ENCODE assay signal across 15 cellular contexts in the genomic region with DNA sequence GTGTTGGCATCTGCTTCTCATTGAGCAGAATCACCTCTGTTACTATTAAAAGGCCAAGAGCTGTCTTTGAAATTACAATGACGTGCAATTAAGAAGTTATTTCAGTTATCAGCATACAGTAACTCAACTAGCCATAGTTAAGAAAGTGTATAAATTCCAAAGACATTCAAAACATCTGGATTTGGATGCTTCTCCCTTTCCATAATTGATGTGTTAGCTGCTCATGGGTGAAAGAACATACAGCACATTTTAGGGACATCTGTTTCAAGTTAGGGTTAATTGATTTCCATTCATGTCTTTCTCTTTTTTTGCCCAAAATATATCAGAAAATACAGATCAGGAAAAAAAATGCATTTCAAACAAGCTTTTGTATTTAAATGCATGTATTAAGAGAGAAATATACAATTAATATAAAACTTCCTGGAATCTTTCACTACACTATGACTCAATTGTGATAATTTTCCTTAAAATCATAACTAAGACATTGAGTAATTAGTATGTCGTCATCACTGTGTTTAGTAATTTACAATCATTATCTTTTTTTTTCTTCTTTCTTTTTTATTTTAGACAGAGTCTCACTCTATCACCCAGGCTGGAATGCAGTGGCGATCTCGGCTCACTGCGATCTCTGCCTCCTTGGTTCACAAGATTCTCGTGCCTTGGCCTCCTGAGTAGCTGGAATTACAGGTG.
"Had no signal": no experiment of that assay in that cellular context is flagged by ENCODE, and none has a peak within 500 bp of the region (broad histone marks: within the 10 kb centered on the region; RNA-seq: fewer than 3 reads in every experiment).

No MANE protein-coding gene starts in this region.

- ATAC-seq: activated CD4-positive, alpha-beta T cell treated with anti-CD3 and anti-CD28 coated beads for 36 hours; activated CD8-positive, alpha-beta memory T cell treated with anti-CD3 and anti-CD28 coated beads, Interleukin-2, amount 10 ng/mL, durations not matched to agents 7 days and 5 days; left lobe of liver; pancreas; stimulated activated naive CD8-positive, alpha-beta T cell treated with anti-CD3 and anti-CD28 coated beads, Interleukin-15, amount 100 ng/mL, for 72 hours had no signal

- H3K27ac ChIP-seq: esophagus muscularis mucosa, neural progenitor cell, pancreas, sigmoid colon, spleen had no signal

- DNase-seq: activated CD4-positive, alpha-beta memory T cell treated with anti-CD3 and anti-CD28 coated beads for 36 hours; activated CD4-positive, alpha-beta T cell treated with anti-CD3 and anti-CD28 coated beads for 36 hours; activated CD8-positive, alpha-beta memory T cell treated with anti-CD3 and anti-CD28 coated beads, Interleukin-2, amount 10 ng/mL, durations not matched to agents 7 days and 5 days; activated naive CD4-positive, alpha-beta T cell treated with anti-CD3 and anti-CD28 coated beads, Interleukin-2, amount 10 ng/mL, durations not matched to agents 7 days and 5 days; activated T-cell treated with anti-CD3 and anti-CD28 coated beads, Interleukin-2, amount 50 U/mL, for 1 hour; caudate nucleus; islet precursor cell; pancreas; sigmoid colon; spleen; stimulated activated naive CD8-positive, alpha-beta T cell treated with anti-CD3 and anti-CD28 coated beads, Interleukin-15, amount 100 ng/mL, for 72 hours; T-helper 2 cell had no signal

- H3K27me3 ChIP-seq: esophagus muscularis mucosa, neural progenitor cell, pancreas, sigmoid colon, spleen had no signal

- H3K4me3 ChIP-seq: esophagus muscularis mucosa, neural progenitor cell, pancreas, sigmoid colon, spleen had no signal

- H3K36me3 ChIP-seq: esophagus muscularis mucosa, neural progenitor cell, pancreas, sigmoid colon, spleen had no signal

- H3K4me1 ChIP-seq: neural progenitor cell had no signal

- H3K9me3 ChIP-seq: esophagus muscularis mucosa, pancreas, sigmoid colon, spleen had no signal
